Comparison of ENCODE assay signal across 8 cellular contexts in the genomic region with DNA sequence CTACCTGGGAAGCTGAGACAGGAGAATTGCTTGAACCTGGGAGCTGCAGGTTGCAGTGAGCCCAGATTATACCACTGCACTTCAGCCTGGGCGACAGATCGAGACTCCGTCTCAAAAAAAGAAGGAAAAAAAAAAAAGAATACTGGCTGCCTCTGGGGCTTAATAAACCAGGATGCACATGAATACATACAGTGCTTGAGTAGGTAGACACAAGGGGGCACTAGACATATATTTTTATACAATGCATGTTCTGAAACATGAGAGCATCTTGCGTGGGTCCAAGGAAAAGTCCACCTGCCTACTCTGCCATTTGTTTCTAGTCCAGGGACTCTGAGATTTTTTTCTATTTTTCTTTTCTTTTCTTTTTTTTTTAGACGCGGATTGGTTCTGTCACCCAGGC. TPM values are rescaled to one million over a fixed set of nuclear protein-coding genes. Genes with fewer than 3 reads are reported as not detected.
A peak's percentile ranks its signal among the peaks of the same experiment; 100 is the strongest.
DNase-seq lines count a peak whose midpoint lies in the region; ATAC-seq lines count a peak whose summit lies in the region.

No MANE protein-coding gene starts in this region.

- peaks cover 14% of the 10 kb centered on the region for H3K36me3 Mint-ChIP-seq in activated CD8-positive, alpha-beta T cell treated with anti-CD3 and anti-CD28 coated beads, Interleukin-2, amount 10 ng/mL, durations not matched to agents 7 days and 5 days (ENCODE audit: low read depth)
- H3K36me3 Mint-ChIP-seq in activated naive CD4-positive, alpha-beta T cell treated with anti-CD3 and anti-CD28 coated beads, Interleukin-2, amount 10 ng/mL, durations not matched to agents 7 days and 5 days: peaks cover 4% of the 10 kb centered on the region

- peak; percentile 84 for ATAC-seq in activated CD8-positive, alpha-beta T cell treated with anti-CD3 and anti-CD28 coated beads, Interleukin-2, amount 10 ng/mL, durations not matched to agents 7 days and 5 days
- ATAC-seq in HG03342 (IDR thresholded peaks at IDR 0.05; ENCODE audit: unreplicated experiment): no peak

- H3K4me3 Mint-ChIP-seq in activated CD8-positive, alpha-beta T cell treated with anti-CD3 and anti-CD28 coated beads, Interleukin-2, amount 10 ng/mL, durations not matched to agents 7 days and 5 days: no peak overlapping the region
- H3K4me3 Mint-ChIP-seq in activated naive CD4-positive, alpha-beta T cell treated with anti-CD3 and anti-CD28 coated beads, Interleukin-2, amount 10 ng/mL, durations not matched to agents 7 days and 5 days: no peak overlapping the region

- no peaks in the 10 kb centered on the region for H3K9me3 Mint-ChIP-seq in activated CD8-positive, alpha-beta T cell treated with anti-CD3 and anti-CD28 coated beads, Interleukin-2, amount 10 ng/mL, durations not matched to agents 7 days and 5 days (ENCODE audit: insufficient read depth)
- H3K9me3 Mint-ChIP-seq in activated naive CD4-positive, alpha-beta T cell treated with anti-CD3 and anti-CD28 coated beads, Interleukin-2, amount 10 ng/mL, durations not matched to agents 7 days and 5 days: no peaks in the 10 kb centered on the region

- H3K27me3 Mint-ChIP-seq in activated CD8-positive, alpha-beta T cell treated with anti-CD3 and anti-CD28 coated beads, Interleukin-2, amount 10 ng/mL, durations not matched to agents 7 days and 5 days (ENCODE audit: low read depth): no peaks in the 10 kb centered on the region
- peaks cover 20% of the 10 kb centered on the region for H3K27me3 Mint-ChIP-seq in activated naive CD4-positive, alpha-beta T cell treated with anti-CD3 and anti-CD28 coated beads, Interleukin-2, amount 10 ng/mL, durations not matched to agents 7 days and 5 days

- peaks cover 12% of the 10 kb centered on the region for H3K4me1 Mint-ChIP-seq in activated CD8-positive, alpha-beta T cell treated with anti-CD3 and anti-CD28 coated beads, Interleukin-2, amount 10 ng/mL, durations not matched to agents 7 days and 5 days (ENCODE audit: low read depth)
- H3K4me1 Mint-ChIP-seq in activated naive CD4-positive, alpha-beta T cell treated with anti-CD3 and anti-CD28 coated beads, Interleukin-2, amount 10 ng/mL, durations not matched to agents 7 days and 5 days: peaks cover 8% of the 10 kb centered on the region

- DNase-seq in NCI-H748 (lab: John Stamatoyannopoulos, UW; ENCODE audit: unreplicated experiment) (peak; percentile 38), NCI-H748 treated with DMSO at 0.1 percent for 48 hours (lab: John Stamatoyannopoulos, UW) (no peak), MV-4-11 (lab: John Stamatoyannopoulos, UW) (peak; percentile 73), myocyte (ENCODE audit: low read depth) (peak; percentile 13), cerebellar nuclear complex (lab: John Stamatoyannopoulos, UW) (no peak)
- DNase-seq in activated CD8-positive, alpha-beta T cell treated with anti-CD3 and anti-CD28 coated beads, Interleukin-2, amount 10 ng/mL, durations not matched to agents 7 days and 5 days: peak; percentile 47
- DNase-seq in activated naive CD4-positive, alpha-beta T cell treated with anti-CD3 and anti-CD28 coated beads, Interleukin-2, amount 10 ng/mL, durations not matched to agents 7 days and 5 days: no peak

- no peak overlapping the region for H3K27ac Mint-ChIP-seq in activated CD8-positive, alpha-beta T cell treated with anti-CD3 and anti-CD28 coated beads, Interleukin-2, amount 10 ng/mL, durations not matched to agents 7 days and 5 days
- no peak overlapping the region for H3K27ac Mint-ChIP-seq in activated naive CD4-positive, alpha-beta T cell treated with anti-CD3 and anti-CD28 coated beads, Interleukin-2, amount 10 ng/mL, durations not matched to agents 7 days and 5 days

- POLR2A ChIA-PET in activated CD8-positive, alpha-beta T cell treated with anti-CD3 and anti-CD28 coated beads, Interleukin-2, amount 10 ng/mL, durations not matched to agents 7 days and 5 days (lab: Charles Lee): no interaction called here

- CTCF ChIA-PET in activated CD8-positive, alpha-beta T cell treated with anti-CD3 and anti-CD28 coated beads, Interleukin-2, amount 10 ng/mL, durations not matched to agents 7 days and 5 days (lab: Charles Lee): interaction anchor here (1.1 kb wide), 1 partner anchor 13 kb away, joined by 3 read pairs; no protein-coding TSS in a partner anchor
- CTCF ChIA-PET in activated naive CD4-positive, alpha-beta T cell treated with anti-CD3 and anti-CD28 coated beads, Interleukin-2, amount 10 ng/mL, durations not matched to agents 7 days and 5 days (lab: Charles Lee): interaction anchor here (0.7 to 1.9 kb wide), 2 partner anchors 12 to 52 kb away, joined by 3 to 7 read pairs; no protein-coding TSS in a partner anchor

RNA-seq across cellular contexts. Expression of a gene that starts 31.2 kb away (rescaled TPM):
- 10 to 100 TPM; 89.4 to 92.1 TPM for total RNA-seq in activated CD8-positive, alpha-beta T cell treated with anti-CD3 and anti-CD28 coated beads, Interleukin-2, amount 10 ng/mL, durations not matched to agents 7 days and 5 days
- 80.2 and 102 TPM in 2 replicates for total RNA-seq in myocyte
- polyA plus RNA-seq in myocyte (2012): 86.3 TPM

RNA-seq across cellular contexts. Expression of a gene that starts 45.3 kb away (rescaled TPM):
- under 1 TPM; 0.89 to 0.95 TPM for total RNA-seq in activated CD8-positive, alpha-beta T cell treated with anti-CD3 and anti-CD28 coated beads, Interleukin-2, amount 10 ng/mL, durations not matched to agents 7 days and 5 days
- total RNA-seq in myocyte: 0.21 and 1.1 TPM in 2 replicates
- 0.09 TPM for polyA plus RNA-seq in myocyte (2012)

RNA-seq across cellular contexts. Expression of a gene that starts 51.6 kb away (rescaled TPM):
- total RNA-seq in activated CD8-positive, alpha-beta T cell treated with anti-CD3 and anti-CD28 coated beads, Interleukin-2, amount 10 ng/mL, durations not matched to agents 7 days and 5 days: 10 to 100 TPM; 54.2 to 56.0 TPM
- 1.1 and 1.2 TPM in 2 replicates for total RNA-seq in myocyte
- 4.7 TPM for polyA plus RNA-seq in myocyte (2012)

Comparison
In these comparisons a context has a peak if more than half of its experiments do, and no peak if none do; other contexts are left out.
1. DNase-seq: peak in NCI-H748 (single experiment), MV-4-11 (single experiment), activated CD8-positive, alpha-beta T cell treated with anti-CD3 and anti-CD28 coated beads, Interleukin-2, amount 10 ng/mL, durations not matched to agents 7 days and 5 days (single experiment) and myocyte (single experiment); none in NCI-H748 treated with DMSO at 0.1 percent for 48 hours (single experiment), cerebellar nuclear complex (0 of 2) and activated naive CD4-positive, alpha-beta T cell treated with anti-CD3 and anti-CD28 coated beads, Interleukin-2, amount 10 ng/mL, durations not matched to agents 7 days and 5 days (single experiment).
2. RNA of a gene that starts 51.6 kb away (total RNA-seq): 54.2 to 56.0 TPM in activated CD8-positive, alpha-beta T cell treated with anti-CD3 and anti-CD28 coated beads, Interleukin-2, amount 10 ng/mL, durations not matched to agents 7 days and 5 days; 1.1 to 1.2 TPM in myocyte; every median in the first group is over 10 times any median in the second.